8 cellular contexts compared by ENCODE assay signal in the genomic region with DNA sequence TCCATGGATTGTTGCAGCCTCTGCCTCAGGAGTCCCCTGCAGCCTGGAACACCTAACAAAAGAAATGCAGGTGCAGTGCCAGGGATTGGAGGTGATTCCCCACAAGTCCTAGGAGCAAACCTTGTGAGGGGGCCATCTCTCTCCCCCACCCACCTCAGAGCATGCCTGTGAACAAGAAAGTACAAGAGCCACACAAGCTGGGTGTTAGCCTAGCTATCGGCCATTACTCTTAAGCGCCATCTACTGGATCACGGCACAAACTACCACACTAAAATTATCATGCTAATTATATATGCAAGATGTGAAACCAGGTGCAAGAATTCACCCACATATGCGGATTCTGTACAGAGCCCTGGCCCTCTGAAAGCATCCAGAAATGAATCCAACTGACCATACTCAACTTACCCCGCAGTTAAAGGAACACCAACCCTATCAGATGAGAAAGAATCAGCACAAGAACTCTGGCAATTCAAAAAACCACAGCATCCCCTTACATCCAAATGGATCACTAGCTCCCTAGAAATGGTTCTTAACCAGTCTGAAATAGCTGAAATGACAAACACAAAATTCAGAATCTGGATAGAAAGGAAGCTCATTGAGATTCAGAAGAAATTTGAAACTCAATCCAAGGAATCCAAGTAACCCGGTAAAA. TPM values are rescaled to one million over a fixed set of nuclear protein-coding genes. Genes with fewer than 3 reads are reported as not detected.
DNase-seq lines count a peak whose midpoint lies in the region; ATAC-seq, FAIRE-seq and TF ChIP-seq lines count a peak whose summit lies in the region.

No MANE protein-coding gene starts in this region.

- H3K9me1 ChIP-seq in K562 (ENCODE audit: control insufficient read depth, insufficient read depth, low read length), result no peaks in the 10 kb centered on the region

- FAIRE-seq in K562 (lab: Jason Lieb, UNC), result peak; percentile 86

- H3K4me1 ChIP-seq in K562 (replicated peaks in 1 of 2; ENCODE audit: control insufficient read depth in 2 of 2, insufficient read depth in 2 of 2, low read length in 2 of 2), result no peaks in the 10 kb centered on the region; a peak in 1 of 5 replicates

- no peak for TF ChIP-seq POLR2A in NB4 (IDR thresholded peaks at IDR 0.05; ENCODE audit: extremely low read depth, insufficient read length)
- TF ChIP-seq POLR2A in K562 (conservative IDR thresholded peaks at IDR 0.05), result no peak

- H3K9me3 ChIP-seq in K562 (replicated peaks; ENCODE audit: control insufficient read depth, insufficient read depth, low read depth, low read length), result no peaks in the 10 kb centered on the region

- peak overlapping the region; percentile 82 for H2AFZ ChIP-seq in K562 (ENCODE audit: low read depth, low read length)

- ATAC-seq in K562, result peak; percentile 88
- ATAC-seq in HG03045 (IDR thresholded peaks at IDR 0.05; ENCODE audit: unreplicated experiment), result no peak

- DNase-seq in EL (peak; percentile 66), H4 (ENCODE audit: low spot score) (peak; percentile 61), NB4 (ENCODE audit: low read depth) (peak; percentile 85), T follicular helper cell (ENCODE audit: low read depth) (peak; percentile 25), K562 (ENCODE audit: extremely low read depth in 1 of 4, low spot score in 3 of 4) (peak; percentile 31 to 77 (median 48)), iPS-NIHi7 (ENCODE audit: extremely low spot score) (peak; percentile 71)
- peak in 3 of 4 experiments; percentile 12 to 24 (median 14) for DNase-seq in stimulated activated CD4-positive, alpha-beta T cell treated with anti-CD3 and anti-CD28 coated beads, Interleukin-1b, Interleukin-23, amount 100 ng/mL, for 24 hours (ENCODE audit: low read depth in 4 of 4, low spot score in 1 of 4)

- POLR2A ChIA-PET in K562 (lab: Yijun Ruan, JAX), result interaction anchor here (0.6 to 0.8 kb wide), 3 partner anchors 8 to 153 kb away, joined by 3 to 4 read pairs (median 3); no protein-coding TSS in a partner anchor

- intact Hi-C loops in K562 (cut with micrococcal nuclease), result loop anchor here (1.0 kb wide), 1 partner anchor 41 kb away; no protein-coding TSS in a partner anchor

- no peaks in the 10 kb centered on the region for H3K36me3 ChIP-seq in K562 (ENCODE audit: control insufficient read depth, insufficient read depth, low read length)

- WGBS in K562 (ENCODE audit: insufficient coverage, low coverage, missing lambda C conversion rate), result 14% methylated on average over 6 of the region's 6 CpGs

- H3K79me2 ChIP-seq in K562 (ENCODE audit: control insufficient read depth, insufficient read depth, low read length), result no peaks in the 10 kb centered on the region

- no peaks in the 10 kb centered on the region for H4K20me1 ChIP-seq in K562 (replicated peaks; ENCODE audit: control insufficient read depth, insufficient read depth, low read length)

- CTCF ChIA-PET in K562 (lab: Yijun Ruan, JAX; ENCODE audit: low intra/inter-chr PET ratio), result no interaction called here

- H3K4me3 ChIP-seq in NB4 (ENCODE audit: low read depth, low read length), result no peak overlapping the region
- no peak overlapping the region for H3K4me3 ChIP-seq in K562

- peak; percentile 26 to 61; a peak in 3 of 4 replicates for TF ChIP-seq RAD21 in K562 (CRISPR knock-in tag; conservative IDR thresholded peaks at IDR 0.05 in 1 of 2, IDR thresholded peaks at IDR 0.05 in 1 of 2)

- H3K27ac ChIP-seq in K562 (ENCODE audit: extremely low read depth, low read depth, low read length), result no peak overlapping the region

- TF ChIP-seq CTCF in NB4 (IDR thresholded peaks at IDR 0.05; ENCODE audit: low read depth, low read length), result peak; percentile 98
- peak; percentile 64 to 78 (median 77) for TF ChIP-seq CTCF in K562 (IDR thresholded peaks at IDR 0.05 in 2 of 3, conservative IDR thresholded peaks at IDR 0.05 in 1 of 3; ENCODE audit: insufficient read depth in 2 of 3, low read depth in 1 of 3, low read length in 3 of 3)

- in situ Hi-C loops in K562 (cut with MboI), result no loop called here

- TF ChIP-seq EP300 in K562 (IDR thresholded peaks at IDR 0.05; ENCODE audit: low read length), result no peak

- H3K4me2 ChIP-seq in K562 (ENCODE audit: insufficient read depth, low read length), result peak overlapping the region; percentile 34

- H3K9ac ChIP-seq in K562 (ENCODE audit: insufficient read depth in 1 of 2, low read depth in 2 of 2, low read length in 2 of 2), result no peak overlapping the region

- H3K27me3 ChIP-seq in K562 (ENCODE audit: control insufficient read depth in 2 of 2, insufficient read depth in 2 of 2, low read length in 2 of 2), result no peaks in the 10 kb centered on the region

- BruUV-seq in K562 (replicated peaks; lab: Mats Ljungman, UMichigan), result no TSS peak

TF ChIP-seq in K562, 482 proteins besides CTCF, POLR2A, EP300 and RAD21 (continues in another document):
- peak; percentile 42; the same call in 1 of the 2 replicates for TF ChIP-seq SMC3 (conservative IDR thresholded peaks at IDR 0.05; ENCODE audit: insufficient read depth, low read depth, low read length)
- no peak for TF ChIP-seq SRSF1 (IDR thresholded peaks at IDR 0.05; ENCODE audit: low read depth, low read length)
- TF ChIP-seq BRD9 (IDR thresholded peaks at IDR 0.05; ENCODE audit: low read depth, partially characterized antibody), result no peak
- TF ChIP-seq ZKSCAN8 (CRISPR knock-in tag; IDR thresholded peaks at IDR 0.05), result no peak
- peak; percentile 33 for TF ChIP-seq ZFP36 (IDR thresholded peaks at IDR 0.05; ENCODE audit: low read depth, low read length, partially characterized antibody)
- TF ChIP-seq JUND (IDR thresholded peaks at IDR 0.05; ENCODE audit: borderline replicate concordance, low read depth, low read length), result 0 out of 2 replicates have a peak, but pooled peaks have one; percentile 28
- no peak for TF ChIP-seq JUND (tag; IDR thresholded peaks at IDR 0.05; ENCODE audit: borderline replicate concordance, low read depth, low read length)
- no peak for TF ChIP-seq GATAD2A (IDR thresholded peaks at IDR 0.05)
- TF ChIP-seq SRSF7 (optimal IDR thresholded peaks at IDR 0.05; ENCODE audit: low read depth, low read length), result no peak
- TF ChIP-seq, protein P1, sequence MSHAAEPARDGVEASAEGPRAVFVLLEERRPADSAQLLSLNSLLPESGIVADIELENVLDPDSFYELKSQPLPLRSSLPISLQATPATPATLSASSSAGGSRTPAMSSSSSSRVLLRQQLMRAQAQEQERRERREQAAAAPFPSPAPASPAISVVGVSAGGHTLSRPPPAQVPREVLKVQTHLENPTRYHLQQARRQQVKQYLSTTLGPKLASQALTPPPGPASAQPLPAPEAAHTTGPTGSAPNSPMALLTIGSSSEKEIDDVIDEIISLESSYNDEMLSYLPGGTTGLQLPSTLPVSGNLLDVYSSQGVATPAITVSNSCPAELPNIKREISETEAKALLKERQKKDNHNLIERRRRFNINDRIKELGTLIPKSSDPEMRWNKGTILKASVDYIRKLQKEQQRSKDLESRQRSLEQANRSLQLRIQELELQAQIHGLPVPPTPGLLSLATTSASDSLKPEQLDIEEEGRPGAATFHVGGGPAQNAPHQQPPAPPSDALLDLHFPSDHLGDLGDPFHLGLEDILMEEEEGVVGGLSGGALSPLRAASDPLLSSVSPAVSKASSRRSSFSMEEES (CRISPR knock-in tag; IDR thresholded peaks at IDR 0.05), result no peak
- no peak for TF ChIP-seq ZNF507 (tag; conservative IDR thresholded peaks at IDR 0.05)
- TF ChIP-seq YBX1 (IDR thresholded peaks at IDR 0.05), result no peak

RNA-seq across cellular contexts. Expression of a gene that starts 16.5 kb away (rescaled TPM):
- not detected in 2 replicates for total RNA-seq in H4 (2014; rRNA removed; shearing (Covaris generic))
- total RNA-seq in K562 (2011; cell fraction: chromatin; rRNA removed; ENCODE audit: low replicate concordance), result not detected in 2 replicates
- total RNA-seq in K562 (2011; cell fraction: nucleolus; rRNA removed), result not detected in 2 replicates
- total RNA-seq in K562 (2011; cell fraction: nucleoplasm; rRNA removed), result not detected in 2 replicates
- total RNA-seq in K562 (2014; rRNA removed) (not detected in 2 replicates), K562 (2014; rRNA removed; fragmentation: Illumina TruSeq; extraction: Trizol) (not detected in 2 replicates), K562 (2015; rRNA removed; fragmentation: Illumina TruSeq; extraction: Trizol) (not detected in 2 replicates), K562 (2021) (0.42 and 1.3 TPM in 2 replicates)
- polyA plus RNA-seq in K562 (2011; rRNA removed) (not detected in 2 replicates), K562 (2014; fragmentation: Illumina TruSeq; extraction: Trizol) (0.18 TPM in 1 of 2 replicates, not detected in the other), K562 (2014; fragmentation: Nextera tagmentation; extraction: Ambion mirVana) (under 1 TPM in 1 of 2 experiments, not detected in 1; 0.35 TPM), K562 (2014; rRNA removed) (not detected in 2 replicates)
- not detected in 2 replicates for polyA plus RNA-seq in K562 (2011; cell fraction: cytosol; rRNA removed)
- polyA plus RNA-seq in K562 (2011; cell fraction: nucleus; rRNA removed), result not detected in 2 replicates
- 0.25 and 0.89 TPM in 2 replicates for polyA plus RNA-seq in K562 (2012)
- polyA minus RNA-seq in K562 (2011; rRNA and poly(A)+ RNA removed), result not detected in 2 replicates
- not detected in 2 replicates for polyA minus RNA-seq in K562 (2011; cell fraction: cytosol; rRNA and poly(A)+ RNA removed)
- polyA minus RNA-seq in K562 (2011; cell fraction: nucleus; rRNA and poly(A)+ RNA removed), result not detected in 2 replicates

RNA-seq across cellular contexts. Expression of a gene that starts 38.1 kb away (rescaled TPM):
- 23.8 and 27.6 TPM in 2 replicates for total RNA-seq in H4 (2014; rRNA removed; shearing (Covaris generic))
- total RNA-seq in K562 (2011; cell fraction: chromatin; rRNA removed; ENCODE audit: low replicate concordance), result 9.6 and 14.3 TPM in 2 replicates
- 7.1 and 7.2 TPM in 2 replicates for total RNA-seq in K562 (2011; cell fraction: nucleolus; rRNA removed)
- total RNA-seq in K562 (2011; cell fraction: nucleoplasm; rRNA removed), result 12.5 and 19.9 TPM in 2 replicates
- total RNA-seq in K562 (2014; rRNA removed) (8.2 and 9.7 TPM in 2 replicates), K562 (2014; rRNA removed; fragmentation: Illumina TruSeq; extraction: Trizol) (12.8 and 13.8 TPM in 2 replicates), K562 (2015; rRNA removed; fragmentation: Illumina TruSeq; extraction: Trizol) (11.1 and 11.3 TPM in 2 replicates), K562 (2021) (20.5 and 22.5 TPM in 2 replicates)
- polyA plus RNA-seq in K562 (2011; rRNA removed) (10.2 and 12.0 TPM in 2 replicates), K562 (2014; fragmentation: Illumina TruSeq; extraction: Trizol) (22.3 and 26.2 TPM in 2 replicates), K562 (2014; fragmentation: Nextera tagmentation; extraction: Ambion mirVana) (1 to 10 TPM; 7.8 to 8.4 TPM), K562 (2014; rRNA removed) (11.3 and 11.8 TPM in 2 replicates)
- 6.8 and 10.1 TPM in 2 replicates for polyA plus RNA-seq in K562 (2011; cell fraction: cytosol; rRNA removed)
- 5.5 and 8.1 TPM in 2 replicates for polyA plus RNA-seq in K562 (2011; cell fraction: nucleus; rRNA removed)
- polyA plus RNA-seq in K562 (2012), result 21.8 and 25.8 TPM in 2 replicates
- 20.5 and 24.5 TPM in 2 replicates for polyA minus RNA-seq in K562 (2011; rRNA and poly(A)+ RNA removed)
- 11.1 and 12.7 TPM in 2 replicates for polyA minus RNA-seq in K562 (2011; cell fraction: cytosol; rRNA and poly(A)+ RNA removed)
- polyA minus RNA-seq in K562 (2011; cell fraction: nucleus; rRNA and poly(A)+ RNA removed), result 4.0 and 7.6 TPM in 2 replicates

Comparison
In these comparisons a context has a peak if more than half of its experiments do, and no peak if none do; other contexts are left out.
1. DNase-seq: peak in every context shown above with its lines; median percentile 85 in NB4; 71 in iPS-NIHi7; 66 in EL; 61 in H4; 48 in K562; 25 in T follicular helper cell; 14 in stimulated activated CD4-positive, alpha-beta T cell treated with anti-CD3 and anti-CD28 coated beads, Interleukin-1b, Interleukin-23, amount 100 ng/mL, for 24 hours.